8 cellular contexts compared by ENCODE assay signal in the genomic region with DNA sequence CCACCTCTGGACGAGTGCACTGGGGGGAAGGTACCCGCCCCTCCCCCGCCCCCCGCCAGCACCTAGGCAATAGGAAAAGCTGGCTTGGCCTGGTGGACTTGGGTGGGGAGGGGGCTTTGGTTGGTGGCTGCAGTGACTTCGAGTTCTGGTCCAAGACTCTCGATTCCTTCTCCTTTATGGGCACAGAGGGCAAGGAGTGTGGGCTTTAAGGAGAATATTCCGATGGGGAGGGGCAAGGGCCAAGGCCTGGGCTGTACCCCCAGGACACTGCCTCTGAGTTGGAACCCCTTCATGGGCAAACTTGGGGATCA. TPM values are rescaled to one million over a fixed set of nuclear protein-coding genes. Genes with fewer than 3 reads are reported as not detected.
DNase-seq lines count a peak whose midpoint lies in the region; ATAC-seq and TF ChIP-seq lines count a peak whose summit lies in the region.

No MANE protein-coding gene starts in this region.

- H3K4me2 ChIP-seq in DND-41 (ENCODE audit: insufficient read depth, low read length) (peak overlapping the region; percentile 99), OCI-LY3 (ENCODE audit: low read length) (peak overlapping the region; percentile 96)

- H3K36me3 Mint-ChIP-seq in osteocyte (ENCODE audit: unreplicated experiment) = no peaks in the 10 kb centered on the region

- 0% methylated on average over 2 of the region's 7 CpGs; no CpG with 5 or more reads in 1 of the 2 donors for WGBS in esophagus squamous epithelium, 2 donors

- peaks cover 55% of the 10 kb centered on the region for H3K4me1 ChIP-seq in DND-41 (ENCODE audit: insufficient read depth, low read length)
- H3K4me1 ChIP-seq in OCI-LY3 (ENCODE audit: low read length) = peaks cover 41% of the 10 kb centered on the region
- peaks cover 23 to 89% (median 41%) of the 10 kb centered on the region in 3 donors for H3K4me1 ChIP-seq in esophagus squamous epithelium

- H3K4me3 ChIP-seq in DND-41 (ENCODE audit: low read depth in 1 of 2, low read length in 2 of 2) (peak overlapping the region; percentile 75 to 95), OCI-LY3 (ENCODE audit: low read length) (peak overlapping the region; percentile 88), esophagus squamous epithelium (peak overlapping the region; percentile 42 to 87 (median 65))

- DNase-seq in DND-41 (no peak), esophagus squamous epithelium (lab: John Stamatoyannopoulos, UW) (no peak), osteocyte (ENCODE audit: extremely low spot score, unreplicated experiment) (no peak), NCI-H2081 treated with DMSO at 0.1 percent for 48 hours (lab: John Stamatoyannopoulos, UW) (no peak), HCEC 1CT (no peak), NCI-H2171 treated with DMSO at 0.1 percent for 48 hours (lab: John Stamatoyannopoulos, UW) (no peak)

- H3K27me3 Mint-ChIP-seq in osteocyte (ENCODE audit: unreplicated experiment) = no peaks in the 10 kb centered on the region

- intact Hi-C loops in esophagus squamous epithelium (cut with DNase I) = no loop called here

- H3K27me3 ChIP-seq in DND-41 (ENCODE audit: insufficient read depth, low read length, poor library complexity) = no peaks in the 10 kb centered on the region
- no peaks in the 10 kb centered on the region for H3K27me3 ChIP-seq in OCI-LY3 (ENCODE audit: low read depth, low read length)
- H3K27me3 ChIP-seq in esophagus squamous epithelium = no peaks in the 10 kb centered on the region

- H3K4me1 Mint-ChIP-seq in osteocyte (ENCODE audit: unreplicated experiment) = peaks cover 33% of the 10 kb centered on the region

- H3K27ac Mint-ChIP-seq in osteocyte (ENCODE audit: unreplicated experiment) = peak overlapping the region; percentile 83

- peak overlapping the region; percentile 72 for H3K27ac ChIP-seq in DND-41 (ENCODE audit: low read length)
- peak overlapping the region; percentile 73 for H3K27ac ChIP-seq in OCI-LY3 (ENCODE audit: low read length)
- H3K27ac ChIP-seq in esophagus squamous epithelium = peak overlapping the region; percentile 75 to 91 (median 88)

- H3K9me3 Mint-ChIP-seq in osteocyte (ENCODE audit: unreplicated experiment) = no peaks in the 10 kb centered on the region

- H3K4me3 Mint-ChIP-seq in osteocyte (ENCODE audit: unreplicated experiment) = peak overlapping the region; percentile 73

- no peak for TF ChIP-seq POLR2A in esophagus squamous epithelium (IDR thresholded peaks at IDR 0.05)

- 0 out of 2 replicates have a peak, but pooled peaks cover 7% of the 10 kb centered on the region for H4K20me1 ChIP-seq in DND-41 (ENCODE audit: insufficient read depth, low read length)
- H4K20me1 ChIP-seq in OCI-LY3 (ENCODE audit: insufficient read depth, low read length) = no peaks in the 10 kb centered on the region

- TF ChIP-seq CTCF in DND-41 (IDR thresholded peaks at IDR 0.05; ENCODE audit: borderline replicate concordance, extremely low read depth, low read length, poor library complexity, severe bottlenecking) = no peak
- TF ChIP-seq CTCF in OCI-LY3 (IDR thresholded peaks at IDR 0.05; ENCODE audit: low read depth, low read length) = no peak
- no peak for TF ChIP-seq CTCF in esophagus squamous epithelium (IDR thresholded peaks at IDR 0.05)
- TF ChIP-seq CTCF in osteocyte (IDR thresholded peaks at IDR 0.05) = no peak

- H3K36me3 ChIP-seq in DND-41 (ENCODE audit: insufficient read depth, low read length) (no peaks in the 10 kb centered on the region; the same call in 1 of the 2 replicates), OCI-LY3 (replicated peaks; ENCODE audit: low read depth, low read length) (peaks cover 10% of the 10 kb centered on the region), esophagus squamous epithelium (no peaks in the 10 kb centered on the region)

- ATAC-seq in DND-41 (ENCODE audit: insufficient read depth, low read depth) (no peak; the same call in 2 of the 3 replicates), GM18873 (IDR thresholded peaks at IDR 0.05; ENCODE audit: low FRiP score, unreplicated experiment) (no peak)

- H2AFZ ChIP-seq in DND-41 (ENCODE audit: low read depth, low read length) (peak overlapping the region; percentile 70), OCI-LY3 (ENCODE audit: low read depth, low read length) (no peak overlapping the region)

- no peaks in the 10 kb centered on the region for H3K9me3 ChIP-seq in DND-41 (ENCODE audit: insufficient read depth, low read length, severe bottlenecking)
- no peaks in the 10 kb centered on the region for H3K9me3 ChIP-seq in OCI-LY3 (ENCODE audit: insufficient read depth, low read length)
- H3K9me3 ChIP-seq in esophagus squamous epithelium = no peaks in the 10 kb centered on the region

- H3K9ac ChIP-seq in DND-41 (ENCODE audit: low read depth, low read length) = peak overlapping the region; percentile 96
- peak overlapping the region; percentile 90 for H3K9ac ChIP-seq in OCI-LY3 (ENCODE audit: low read length)

- H3K79me2 ChIP-seq in DND-41 (ENCODE audit: insufficient read depth, low read length) (peaks cover 43% of the 10 kb centered on the region), OCI-LY3 (ENCODE audit: low read length) (peaks cover 29% of the 10 kb centered on the region)

RNA-seq across cellular contexts. Expression of a gene that starts 0.4 kb away (rescaled TPM):
- total RNA-seq in esophagus squamous epithelium (10 to 100 TPM in 3 of 4 donors, 1 to 10 TPM in 1; 7.0 to 26.3 (median 19.0) TPM), osteocyte (25.4 and 28.1 TPM in 2 replicates)

RNA-seq across cellular contexts. Expression of a gene that starts 29.1 kb away (rescaled TPM):
- total RNA-seq in esophagus squamous epithelium (100 to 1,000 TPM in 1 of 4 donors, 10 to 100 TPM in 3; 63.4 to 136 (median 77.9) TPM), osteocyte (87.0 and 87.2 TPM in 2 replicates)

RNA-seq across cellular contexts. Expression of a gene that starts 42.3 kb away (rescaled TPM):
- total RNA-seq in esophagus squamous epithelium (under 1 TPM in 2 of 4 donors, not detected in 2; 0.19 to 0.80 TPM), osteocyte (not detected in 2 replicates)

RNA-seq across cellular contexts. Expression of a gene that starts 52.2 kb away (rescaled TPM):
- total RNA-seq in esophagus squamous epithelium (10 to 100 TPM in 3 of 4 donors, 1 to 10 TPM in 1; 9.1 to 19.3 (median 14.2) TPM), osteocyte (36.7 and 37.5 TPM in 2 replicates)

RNA-seq across cellular contexts. Expression of a gene that starts 53.4 kb away (rescaled TPM):
- 1 to 10 TPM in 2 of 4 donors, under 1 TPM in 2; 0.57 to 2.7 (median 1.1) TPM for total RNA-seq in esophagus squamous epithelium
- total RNA-seq in osteocyte = 2.8 and 3.6 TPM in 2 replicates
